ENCODE assay signal across 8 cellular contexts in genomic region chr15:73908030-73908821, GRCh38. TPM values are rescaled to one million over a fixed set of nuclear protein-coding genes. Genes with fewer than 3 reads are reported as not detected.
DNase-seq lines count a peak whose midpoint lies in the region; ATAC-seq and TF ChIP-seq lines count a peak whose summit lies in the region.

No MANE protein-coding gene starts in this region.

- DNase-seq in A172 (ENCODE audit: low spot score), result peak; percentile 46
- DNase-seq in GM13977 (ENCODE audit: low spot score), result peak; percentile 74
- peak; percentile 87 for DNase-seq in Karpas-422
- peak; percentile 71 for DNase-seq in SK-MEL-5 (ENCODE audit: low read depth, low spot score)
- peak; percentile 56 for DNase-seq in activated gamma-delta T cell treated with anti-CD3 and anti-CD28 coated beads, Interleukin-2, amount 50 U/mL, for 16 hours (ENCODE audit: low read depth)
- DNase-seq in glomerular visceral epithelial cell (ENCODE audit: extremely low spot score), result peak; percentile 71
- peak; percentile 55 for DNase-seq in pons (ENCODE audit: low spot score)
- peak; percentile 89 for DNase-seq in upper lobe of right lung

- no peak overlapping the region for H3K4me2 ChIP-seq in Karpas-422 (ENCODE audit: low read depth, low read length, poor library complexity, severe bottlenecking)

- no peak overlapping the region for H2AFZ ChIP-seq in Karpas-422 (ENCODE audit: low read length)

- in situ Hi-C loops in GM13977 (cut with MboI; ENCODE audit: low pct_unique_long_range_greater_than_20kb, low sequenced_read_pairs, unreplicated experiment), result no loop called here
- in situ Hi-C loops in SK-MEL-5 (cut with HindIII; ENCODE audit: low pct_unique_long_range_greater_than_20kb, low sequenced_read_pairs), result no loop called here

- no peak overlapping the region for H3K9ac ChIP-seq in Karpas-422 (ENCODE audit: low read length)

- H3K4me1 ChIP-seq in Karpas-422 (ENCODE audit: low read length), result no peaks in the 10 kb centered on the region
- H3K4me1 ChIP-seq in upper lobe of right lung, result no peaks in the 10 kb centered on the region

- intact Hi-C loops in upper lobe of right lung (cut with DNase I), result no loop called here

- H3K36me3 ChIP-seq in Karpas-422 (ENCODE audit: insufficient read depth, low read length), result no peaks in the 10 kb centered on the region
- no peaks in the 10 kb centered on the region for H3K36me3 ChIP-seq in upper lobe of right lung

- H3K27me3 ChIP-seq in Karpas-422 (ENCODE audit: low read length), result no peaks in the 10 kb centered on the region
- H3K27me3 ChIP-seq in upper lobe of right lung, result no peaks in the 10 kb centered on the region

- TF ChIP-seq CTCF in GM13977 (IDR thresholded peaks at IDR 0.05; ENCODE audit: extremely low read depth, insufficient read depth, missing control alignments) (peak; percentile 99), upper lobe of right lung (IDR thresholded peaks at IDR 0.05) (peak; percentile 92)

- H3K9me3 ChIP-seq in Karpas-422 (ENCODE audit: low read length) (no peaks in the 10 kb centered on the region), upper lobe of right lung (no peaks in the 10 kb centered on the region)

- no peaks in the 10 kb centered on the region for H4K20me1 ChIP-seq in Karpas-422 (ENCODE audit: insufficient read depth, low read depth, low read length)

- peak; percentile 97 for ATAC-seq in upper lobe of right lung

- H3K4me3 ChIP-seq in Karpas-422 (ENCODE audit: low read length) (no peak overlapping the region), upper lobe of right lung (no peak overlapping the region)

- H3K9me2 ChIP-seq in Karpas-422 (replicated peaks; ENCODE audit: insufficient read depth, low read length), result no peaks in the 10 kb centered on the region

- H3K27ac ChIP-seq in Karpas-422 (ENCODE audit: low read length), result no peak overlapping the region
- no peak overlapping the region for H3K27ac ChIP-seq in upper lobe of right lung

- no peaks in the 10 kb centered on the region for H3K79me2 ChIP-seq in Karpas-422 (ENCODE audit: low read length)

RNA-seq across cellular contexts. Expression of gene LOXL1, which starts 18.0 kb away (rescaled TPM):
- 91.0 and 92.8 TPM in 2 replicates for total RNA-seq in A172 (2014; rRNA removed; shearing (Covaris generic))
- total RNA-seq in Karpas-422 (2014; rRNA removed; shearing (Covaris generic); ENCODE audit: low replicate concordance), result not detected in 2 replicates
- 0.32 TPM in 1 of 2 replicates, not detected in the other for total RNA-seq in SK-MEL-5 (2014; rRNA removed; shearing (Covaris generic))
- 0.54 and 0.86 TPM in 2 replicates for polyA plus RNA-seq in SK-MEL-5 (2015; cell fraction: cytosol; rRNA removed)
- 1.6 TPM in 1 of 2 replicates, not detected in the other for polyA plus RNA-seq in SK-MEL-5 (2015; cell fraction: nucleus; rRNA removed)
- 11.1 TPM for total RNA-seq in upper lobe of right lung

RNA-seq across cellular contexts. Expression of gene TBC1D21, which starts 34.9 kb away (rescaled TPM):
- not detected in 2 replicates for total RNA-seq in A172 (2014; rRNA removed; shearing (Covaris generic))
- not detected in 2 replicates for total RNA-seq in Karpas-422 (2014; rRNA removed; shearing (Covaris generic); ENCODE audit: low replicate concordance)
- not detected in 2 replicates for total RNA-seq in SK-MEL-5 (2014; rRNA removed; shearing (Covaris generic))
- not detected in 2 replicates for polyA plus RNA-seq in SK-MEL-5 (2015; cell fraction: cytosol; rRNA removed)
- polyA plus RNA-seq in SK-MEL-5 (2015; cell fraction: nucleus; rRNA removed), result not detected in 2 replicates
- total RNA-seq in upper lobe of right lung, result not detected
